8 cellular contexts compared by ENCODE assay signal in the genomic region with DNA sequence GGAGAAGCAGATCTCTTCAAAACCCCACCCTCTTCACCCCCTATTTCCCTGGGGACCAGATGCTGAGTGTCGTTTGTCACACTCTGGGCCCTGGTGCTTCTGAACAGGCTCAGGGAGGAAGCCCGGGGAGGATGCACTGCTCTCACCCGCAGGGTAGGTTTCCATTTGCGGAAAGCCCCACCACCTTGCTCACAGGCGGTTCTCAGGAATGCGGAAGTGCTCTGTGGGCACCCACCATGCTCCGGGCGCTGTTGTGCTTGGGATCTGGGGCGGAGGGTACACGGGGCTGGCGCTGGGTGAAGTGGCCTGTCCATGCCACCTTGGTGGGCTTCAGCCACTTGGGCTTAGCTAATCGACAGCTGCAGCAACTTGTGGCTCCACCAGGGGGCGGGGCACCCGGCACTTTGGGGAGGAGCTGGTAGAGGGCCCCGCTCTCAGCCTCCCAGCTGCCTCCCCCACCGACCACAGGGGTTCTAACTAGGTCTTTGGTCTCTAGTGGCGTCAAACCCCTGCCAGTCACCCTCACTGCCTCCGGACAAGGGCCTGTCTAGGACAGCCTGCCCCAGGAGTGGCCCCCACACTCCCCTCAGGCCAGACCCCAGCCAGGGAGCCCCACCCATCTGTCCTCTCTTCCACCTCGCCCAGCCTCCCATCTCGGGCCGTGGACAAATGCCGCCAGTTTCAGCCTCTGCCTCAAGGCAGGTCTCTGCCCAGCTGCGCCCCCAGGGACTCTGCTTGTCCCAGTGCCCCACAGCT. TPM values are rescaled to one million over a fixed set of nuclear protein-coding genes. Genes with fewer than 3 reads are reported as not detected.
DNase-seq lines count a peak whose midpoint lies in the region; ATAC-seq and TF ChIP-seq lines count a peak whose summit lies in the region.

No MANE protein-coding gene starts in this region.

- peak overlapping the region; percentile 98 for H3K27ac Mint-ChIP-seq in T-helper 2 cell treated with Interferon-gamma antibody and Interleukin-4, amounts not matched to agents 5 μg/mL and 100 μg/mL, for 36 hours

- peak overlapping the region; percentile 83 for H3K4me3 Mint-ChIP-seq in T-helper 2 cell treated with Interferon-gamma antibody and Interleukin-4, amounts not matched to agents 5 μg/mL and 100 μg/mL, for 36 hours

- TF ChIP-seq CTCF in astrocyte of the cerebellum (IDR thresholded peaks at IDR 0.05; ENCODE audit: low read depth, low read length, missing control alignments), result peak; percentile 74
- TF ChIP-seq CTCF in kidney epithelial cell (IDR thresholded peaks at IDR 0.05; ENCODE audit: insufficient read depth, low read length, poor library complexity, severe bottlenecking), result peak; percentile 68

- peaks cover 28% of the 10 kb centered on the region for H3K4me1 Mint-ChIP-seq in T-helper 2 cell treated with Interferon-gamma antibody and Interleukin-4, amounts not matched to agents 5 μg/mL and 100 μg/mL, for 36 hours (ENCODE audit: low read depth)

- peaks cover 29% of the 10 kb centered on the region for H3K36me3 Mint-ChIP-seq in T-helper 2 cell treated with Interferon-gamma antibody and Interleukin-4, amounts not matched to agents 5 μg/mL and 100 μg/mL, for 36 hours (ENCODE audit: low read depth)

- H3K4me3 ChIP-seq in astrocyte of the cerebellum (ENCODE audit: low read depth, low read length) (no peak overlapping the region), kidney epithelial cell (ENCODE audit: low read depth, low read length) (peak overlapping the region; percentile 1)

- in situ Hi-C loops in astrocyte of the cerebellum (cut with HindIII; ENCODE audit: low sequenced_read_pairs), result no loop called here

- peaks cover 24% of the 10 kb centered on the region for H3K27me3 ChIP-seq in kidney epithelial cell (ENCODE audit: control insufficient read depth, insufficient read depth, low read length)

- peak; percentile 85 for DNase-seq in ELF-1 (ENCODE audit: low read depth, low spot score)
- peak; percentile 99 for DNase-seq in HuH-7 (ENCODE audit: low spot score)
- peak; percentile 82 for DNase-seq in T-helper 2 cell treated with Interferon-gamma antibody and Interleukin-4, amounts not matched to agents 5 μg/mL and 100 μg/mL, for 36 hours (ENCODE audit: low spot score)
- no peak for DNase-seq in astrocyte of the cerebellum (ENCODE audit: low read depth)
- DNase-seq in kidney epithelial cell (ENCODE audit: low read depth), result no peak
- peak; percentile 79 to 81 for DNase-seq in stimulated activated CD4-positive, alpha-beta T cell treated with anti-CD3 and anti-CD28 coated beads, Interleukin-2, amount 100 ng/mL, for 24 hours
- no peak for DNase-seq in pons (ENCODE audit: low spot score)

- ATAC-seq in GM21390 (IDR thresholded peaks at IDR 0.05; ENCODE audit: unreplicated experiment), result peak; percentile 82

- H3K36me3 ChIP-seq in kidney epithelial cell (ENCODE audit: control insufficient read depth, insufficient read depth, low read length), result no peaks in the 10 kb centered on the region

- H3K9me3 Mint-ChIP-seq in T-helper 2 cell treated with Interferon-gamma antibody and Interleukin-4, amounts not matched to agents 5 μg/mL and 100 μg/mL, for 36 hours, result no peaks in the 10 kb centered on the region

- H3K27me3 Mint-ChIP-seq in T-helper 2 cell treated with Interferon-gamma antibody and Interleukin-4, amounts not matched to agents 5 μg/mL and 100 μg/mL, for 36 hours (ENCODE audit: low read depth), result peaks cover 3% of the 10 kb centered on the region

RNA-seq across cellular contexts. Expression of a gene that starts 7.4 kb away (rescaled TPM):
- total RNA-seq in kidney epithelial cell, result 229 and 262 TPM in 2 replicates

RNA-seq across cellular contexts. Expression of a gene that starts 15.6 kb away (rescaled TPM):
- 5.1 TPM in 2 replicates for total RNA-seq in kidney epithelial cell

RNA-seq across cellular contexts. Expression of a gene that starts 25.4 kb away (rescaled TPM):
- not detected in 2 replicates for total RNA-seq in kidney epithelial cell

RNA-seq across cellular contexts. Expression of a gene that starts 30.5 kb away (rescaled TPM):
- total RNA-seq in kidney epithelial cell, result 1,390 and 1,923 TPM in 2 replicates

RNA-seq across cellular contexts. Expression of a gene that starts 36.4 kb away (rescaled TPM):
- 0.21 TPM in 1 of 2 replicates, not detected in the other for total RNA-seq in kidney epithelial cell

Comparison
In these comparisons a context has a peak if more than half of its experiments do, and no peak if none do; other contexts are left out.
1. DNase-seq: peak in ELF-1 (single experiment), HuH-7 (single experiment), T-helper 2 cell treated with Interferon-gamma antibody and Interleukin-4, amounts not matched to agents 5 μg/mL and 100 μg/mL, for 36 hours (single experiment) and stimulated activated CD4-positive, alpha-beta T cell treated with anti-CD3 and anti-CD28 coated beads, Interleukin-2, amount 100 ng/mL, for 24 hours (2 of 2); none in astrocyte of the cerebellum (single experiment), kidney epithelial cell (single experiment) and pons (single experiment).